In the genomic region with DNA sequence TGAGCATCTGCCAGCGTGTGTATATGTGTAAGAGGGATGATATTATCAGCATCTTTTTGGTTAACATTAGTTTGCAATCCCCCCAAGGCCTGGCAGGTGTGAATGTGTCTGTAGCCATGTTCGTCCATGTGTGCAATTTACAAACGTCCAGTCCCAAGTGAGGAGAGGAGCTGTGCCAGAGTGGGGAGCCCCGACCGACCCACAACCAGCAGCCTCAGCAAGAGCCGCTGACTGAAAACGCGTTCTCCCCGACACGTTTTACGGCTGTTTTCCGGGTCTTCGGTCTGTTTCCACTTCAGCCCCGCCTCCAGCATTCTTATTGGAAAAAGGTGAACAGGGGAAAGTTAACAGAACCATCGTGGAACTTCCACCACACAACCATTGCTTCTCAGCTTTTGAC, we compare ENCODE assay signal across 15 cellular contexts.
DNase-seq lines count a peak whose midpoint lies in the region; ATAC-seq and TF ChIP-seq lines count a peak whose summit lies in the region.
"Had no signal": no experiment of that assay in that cellular context is flagged by ENCODE, and none has a peak within 500 bp of the region (broad histone marks: within the 10 kb centered on the region; RNA-seq: fewer than 3 reads in every experiment).

No MANE protein-coding gene starts in this region.

- H4K8ac ChIP-seq in H9 (replicated peaks; ENCODE audit: insufficient read length, low read depth, low read length): no peak overlapping the region

- H3K14ac ChIP-seq in H9 (ENCODE audit: insufficient read depth, low read length): no peak overlapping the region

- H3K79me1 ChIP-seq in H9 (ENCODE audit: insufficient read depth, low read depth, low read length, poor library complexity, severe bottlenecking): no peaks in the 10 kb centered on the region

- no peaks in the 10 kb centered on the region for H3K36me3 ChIP-seq in spleen
- H3K36me3 ChIP-seq: BLaER1 treated with 17β-estradiol and CSF1 and Interleukin-3, amounts not matched to agents 10 nM and 100 nM; HAP-1 had no signal

- H2AK5ac ChIP-seq in H9 (ENCODE audit: insufficient read length, low read length): no peak overlapping the region

- H2BK12ac ChIP-seq in H9 (ENCODE audit: insufficient read length, low read depth, low read length): no peak overlapping the region

- peak; percentile 15 for DNase-seq in activated CD8-positive, alpha-beta memory T cell treated with anti-CD3 and anti-CD28 coated beads for 24 hours
- no peak for DNase-seq in activated CD8-positive, alpha-beta memory T cell treated with anti-CD3 and anti-CD28 coated beads, Interleukin-2, amount 50 U/mL, for 4 hours
- peak; percentile 8 for DNase-seq in H9
- DNase-seq in islet precursor cell: peak; percentile 26
- DNase-seq in spleen: peak; percentile 68
- DNase-seq: 8988T, Calu3, GF-D8 had no signal

- WGBS in H9 (ENCODE audit: extremely low coverage, insufficient read length, low lambda C conversion rate): no CpG with 5 or more reads among the region's 15 CpGs
- WGBS in spleen, 5 donors: 69 to 78% (median 76%) methylated on average over 15 of the region's 15 CpGs

- H2BK5ac ChIP-seq in H9 (ENCODE audit: insufficient read length, low read length): no peak overlapping the region

- H3K4ac ChIP-seq in H9 (ENCODE audit: low read depth, low read length): no peak overlapping the region

- H3K23ac ChIP-seq in H9 (ENCODE audit: insufficient read length, low read depth, low read length): no peak overlapping the region

- intact Hi-C loops in spleen (cut with DNase I; ENCODE audit: low total_unique reads): no loop called here

- H4K20me1 ChIP-seq in H9 (ENCODE audit: control insufficient read depth, insufficient read depth, insufficient read length): no peaks in the 10 kb centered on the region
- H4K20me1 ChIP-seq: BLaER1 treated with 17β-estradiol and CSF1 and Interleukin-3, amounts not matched to agents 10 nM and 100 nM had no signal

- H3K9me3 ChIP-seq in H9 (ENCODE audit: control insufficient read depth, low read depth, low read length) (peaks cover 10% of the 10 kb centered on the region), spleen (peaks cover 0 to 35% (median 17%) of the 10 kb centered on the region in 8 donors)
- H3K9me3 ChIP-seq: HAP-1 had no signal

- H3K23me2 ChIP-seq in H9 (ENCODE audit: insufficient read length, low read depth, low read length, poor library complexity, severe bottlenecking): no peaks in the 10 kb centered on the region

- H3K79me2 ChIP-seq in H9 (ENCODE audit: insufficient read depth, low read length): no peaks in the 10 kb centered on the region

- peak overlapping the region in 1 of 3 experiments; percentile 50; a peak in 2 of 7 replicates for H3K27ac Mint-ChIP-seq in H9
- H3K27ac Mint-ChIP-seq: B cell; CD8-positive, alpha-beta T cell had no signal

- no peak overlapping the region for H3K56ac ChIP-seq in H9 (ENCODE audit: insufficient read length, low read depth, low read length)

- no peak overlapping the region for H4K91ac ChIP-seq in H9 (ENCODE audit: insufficient read length, low read depth, low read length)

- no peaks in the 10 kb centered on the region for H3K4me1 Mint-ChIP-seq in H9
- H3K4me1 Mint-ChIP-seq: B cell had no signal

- peaks cover 28% of the 10 kb centered on the region for H3K27me3 Mint-ChIP-seq in H9 (ENCODE audit: low read depth)

- TF ChIP-seq POLR2A in spleen (IDR thresholded peaks at IDR 0.05): no peak

- H4K5ac ChIP-seq in H9 (ENCODE audit: insufficient read length, low read depth, low read length): no peak overlapping the region

- no peak overlapping the region for H3K27ac ChIP-seq in H9 (ENCODE audit: insufficient read length, low read depth, low read length)
- no peak overlapping the region for H3K27ac ChIP-seq in spleen
- H3K27ac ChIP-seq: BLaER1 treated with 17β-estradiol and CSF1 and Interleukin-3, amounts not matched to agents 10 nM and 100 nM; HL-60 had no signal

- H3T11ph ChIP-seq in H9 (ENCODE audit: low read length): no peak overlapping the region

- no peak for ATAC-seq in GM19351 (IDR thresholded peaks at IDR 0.05; ENCODE audit: unreplicated experiment)
- ATAC-seq in HG02981 (IDR thresholded peaks at IDR 0.05; ENCODE audit: unreplicated experiment): no peak
- ATAC-seq: CD8-positive, alpha-beta T cell had no signal

- no peak overlapping the region for H3K4me3 Mint-ChIP-seq in H9
- H3K4me3 Mint-ChIP-seq: B cell; CD8-positive, alpha-beta T cell had no signal

- H3K4me1 ChIP-seq in H9 (ENCODE audit: insufficient read depth, low read length): no peaks in the 10 kb centered on the region
- H3K4me1 ChIP-seq in spleen: no peaks in the 10 kb centered on the region
- H3K4me1 ChIP-seq: HAP-1 had no signal

- no peak overlapping the region for H3K4me3 ChIP-seq in spleen
- H3K4me3 ChIP-seq: BLaER1 treated with 17β-estradiol and CSF1 and Interleukin-3, amounts not matched to agents 10 nM and 100 nM; HAP-1 had no signal

- no peak overlapping the region for H2AFZ ChIP-seq in H9 (ENCODE audit: low read length)

- H2BK120ac ChIP-seq in H9 (ENCODE audit: low read depth, low read length, poor library complexity, severe bottlenecking): no peak overlapping the region

- H2BK20ac ChIP-seq in H9 (ENCODE audit: low read depth, low read length, poor library complexity, severe bottlenecking): no peak overlapping the region

- no peak overlapping the region for H3K9ac ChIP-seq in H9 (ENCODE audit: extremely low read depth, insufficient read length, low read length)
- H3K9ac ChIP-seq: BLaER1 treated with 17β-estradiol and CSF1 and Interleukin-3, amounts not matched to agents 10 nM and 100 nM had no signal

- no peak overlapping the region for H3K4me2 ChIP-seq in H9 (ENCODE audit: insufficient read depth, insufficient read length, low read length)
- H3K4me2 ChIP-seq: BLaER1 treated with 17β-estradiol and CSF1 and Interleukin-3, amounts not matched to agents 10 nM and 100 nM had no signal

- peaks cover 16 to 18% of the 10 kb centered on the region in 2 experiments for H3K9me3 Mint-ChIP-seq in H9

- no peaks in the 10 kb centered on the region for H3K27me3 ChIP-seq in H9 (ENCODE audit: insufficient read depth, low read length)
- H3K27me3 ChIP-seq in spleen (replicated peaks in 1 of 7): peaks cover 0 to 15% (median 0%) of the 10 kb centered on the region in 7 donors

- TF ChIP-seq CTCF in H9 (conservative IDR thresholded peaks at IDR 0.05): no peak
- no peak for TF ChIP-seq CTCF in spleen (IDR thresholded peaks at IDR 0.05 in 8 of 11, conservative IDR thresholded peaks at IDR 0.05 in 3 of 11)

- no peak overlapping the region for H2BK15ac ChIP-seq in H9 (ENCODE audit: low read depth, low read length)

- H3K18ac ChIP-seq in H9 (ENCODE audit: insufficient read length, low read depth, low read length): no peak overlapping the region

- H3K36me3 Mint-ChIP-seq in H9 (ENCODE audit: insufficient read depth in 1 of 3, low read depth in 3 of 3): peaks cover 3 to 5% (median 5%) of the 10 kb centered on the region in 3 experiments; a peak in 6 of 7 replicates
- H3K36me3 Mint-ChIP-seq: CD8-positive, alpha-beta T cell had no signal
